8 cellular contexts compared by ENCODE assay signal in the genomic region with DNA sequence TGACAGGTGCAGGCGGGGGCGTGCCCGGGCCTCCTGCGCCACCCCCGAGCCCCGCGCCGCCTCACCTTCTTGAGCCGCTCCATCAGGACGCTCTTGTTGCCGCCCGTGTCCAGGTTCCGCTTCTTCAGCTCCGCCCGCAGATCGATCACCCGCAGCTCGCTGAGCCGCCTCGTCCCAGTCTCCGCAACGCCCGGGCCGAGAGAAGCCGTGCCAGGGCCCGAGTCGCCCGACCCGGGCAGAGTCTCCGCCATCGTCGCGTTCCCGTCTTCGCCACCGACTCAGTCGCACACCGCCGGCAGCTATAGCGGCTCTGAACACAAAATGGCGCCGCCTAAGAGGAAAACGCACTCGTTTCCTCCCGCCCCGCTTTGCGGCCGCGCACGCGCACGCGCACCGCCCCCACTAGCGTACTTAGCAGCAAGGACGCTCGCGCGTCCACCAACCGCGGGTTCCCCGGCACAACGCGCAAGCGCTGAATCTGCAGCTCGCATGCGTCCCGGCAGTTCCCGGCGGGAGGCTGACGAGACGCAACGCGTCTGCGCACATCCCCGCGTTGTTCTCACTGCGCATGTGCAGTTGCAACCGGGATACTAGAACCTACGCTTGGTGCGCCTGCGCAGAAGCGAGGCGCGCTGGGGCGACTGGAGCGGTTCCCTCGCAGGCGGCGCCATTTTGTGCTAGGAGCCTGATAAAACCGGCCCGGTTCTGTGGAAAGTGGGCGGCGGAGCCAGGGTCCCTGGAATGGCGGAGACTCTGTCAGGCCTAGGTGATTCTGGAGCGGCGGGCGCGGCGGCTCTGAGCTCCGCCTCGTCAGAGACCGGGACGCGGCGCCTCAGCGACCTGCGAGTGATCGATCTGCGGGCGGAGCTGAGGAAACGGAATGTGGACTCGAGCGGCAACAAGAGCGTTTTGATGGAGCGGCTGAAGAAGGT. TPM values are rescaled to one million over a fixed set of nuclear protein-coding genes. Genes with fewer than 3 reads are reported as not detected.
DNase-seq lines count a peak whose midpoint lies in the region; ATAC-seq and TF ChIP-seq lines count a peak whose summit lies in the region.

Gene SAFB, plus strand, starts transcription at position 619 of the 932 bp plus-strand sequence. Its CDS starts 123 bp downstream, at position 742.
Gene SAFB2, minus strand, starts transcription at position 312 of the 932 bp plus-strand sequence. Its CDS starts 61 bp downstream, at position 251.

- peak within 1 kb of the TSS; percentile 100 for H3K27ac Mint-ChIP-seq in neural progenitor cell

- peaks cover 56% of the 10 kb centered on the region for H4K20me1 ChIP-seq in neural progenitor cell (ENCODE audit: low read depth)

- H3K79me2 ChIP-seq in neural progenitor cell (ENCODE audit: low read depth), result peaks cover 97% of the 10 kb centered on the region

- H3K4me3 Mint-ChIP-seq in neural progenitor cell, result peak within 1 kb of the TSS; percentile 100

- no peaks in the 10 kb centered on the region for H3K9me3 ChIP-seq in neural progenitor cell (ENCODE audit: low read depth)

- no peak for TF ChIP-seq CTCF in foreskin keratinocyte (conservative IDR thresholded peaks at IDR 0.05)
- peak; percentile 2 for TF ChIP-seq CTCF in neural progenitor cell (IDR thresholded peaks at IDR 0.05)

- H3K4me1 Mint-ChIP-seq in neural progenitor cell, result peaks cover 48% of the 10 kb centered on the region

- H3K27me3 ChIP-seq in foreskin keratinocyte, result no peaks in the 10 kb centered on the region
- no peaks in the 10 kb centered on the region for H3K27me3 ChIP-seq in neural progenitor cell

- H3K36me3 Mint-ChIP-seq in neural progenitor cell, result peaks cover 41% of the 10 kb centered on the region

- peaks cover 4% of the 10 kb centered on the region for H3F3A ChIP-seq in neural progenitor cell (ENCODE audit: low read depth)

- CTCF ChIA-PET in HEK293T (lab: Yijun Ruan, JAX), result no interaction called here

- in situ Hi-C loops in SK-MEL-5 (cut with HindIII; ENCODE audit: low pct_unique_long_range_greater_than_20kb, low sequenced_read_pairs), result no loop called here

- H3K27me3 Mint-ChIP-seq in neural progenitor cell (ENCODE audit: insufficient read depth, low read depth), result peaks cover 10% of the 10 kb centered on the region

- H3K27ac ChIP-seq in foreskin keratinocyte, result peak within 1 kb of the TSS; percentile 66
- peak within 1 kb of the TSS; percentile 96 for H3K27ac ChIP-seq in neural progenitor cell

- H3K4me3 ChIP-seq in neural progenitor cell, result peak within 1 kb of the TSS; percentile 79

- peak within 1 kb of the TSS; percentile 98 for H3K9ac ChIP-seq in neural progenitor cell

- ATAC-seq in foreskin keratinocyte, result peak; percentile 91

- peaks cover 16% of the 10 kb centered on the region for H3K36me3 ChIP-seq in neural progenitor cell

- H3K4me1 ChIP-seq in foreskin keratinocyte (peaks cover 6% of the 10 kb centered on the region), neural progenitor cell (peaks cover 38% of the 10 kb centered on the region)

- POLR2A ChIA-PET in HEK293T (lab: Yijun Ruan, JAX), result interaction anchor here (0.8 to 1.9 kb wide), 20 partner anchors 8 to 97 kb away, joined by 3 to 11 read pairs (median 4); partner anchors contain the start of genes CATSPERD and LONP1

- H3K4me2 ChIP-seq in neural progenitor cell, result peak within 1 kb of the TSS; percentile 99

- peak within 1 kb of the TSS; percentile 85 for H2AFZ ChIP-seq in neural progenitor cell (replicated peaks)

- H3K9me3 Mint-ChIP-seq in neural progenitor cell, result no peaks in the 10 kb centered on the region

- peak; percentile 96 for DNase-seq in GF-D8 (lab: John Stamatoyannopoulos, UW)
- DNase-seq in HEK293T (ENCODE audit: extremely low spot score), result peak; percentile 99
- DNase-seq in MV-4-11 (lab: John Stamatoyannopoulos, UW), result peak; percentile 100
- DNase-seq in SK-MEL-5 (ENCODE audit: low read depth, low spot score), result peak; percentile 98
- DNase-seq in activated naive CD4-positive, alpha-beta T cell treated with Interleukin-2 at 50 U/mL for 16 hours, result peak; percentile 100
- peak; percentile 97 to 98 for DNase-seq in foreskin keratinocyte
- DNase-seq in neural progenitor cell (ENCODE audit: low spot score), result peak; percentile 100
- DNase-seq in stromal cell of bone marrow (ENCODE audit: low read depth), result peak; percentile 98

TF ChIP-seq in HEK293T, 16 proteins besides CTCF, POLR2A, EP300 and RAD21:
- 0 out of 2 replicates have a peak, but pooled peaks have one; percentile 23 for TF ChIP-seq ELF4 (IDR thresholded peaks at IDR 0.05)
- TF ChIP-seq L3MBTL2 (conservative IDR thresholded peaks at IDR 0.05), result 0 out of 2 replicates have a peak, but pooled peaks have one; percentile 12
- TF ChIP-seq CTBP1 (IDR thresholded peaks at IDR 0.05; ENCODE audit: borderline replicate concordance), result no peak

RNA-seq across cellular contexts. Expression of gene SAFB, which starts in this region (rescaled TPM):
- total RNA-seq in SK-MEL-5 (2014; rRNA removed; shearing (Covaris generic)), result 16.7 and 27.5 TPM in 2 replicates
- 58.3 and 81.4 TPM in 2 replicates for polyA plus RNA-seq in SK-MEL-5 (2015; cell fraction: cytosol; rRNA removed)
- polyA plus RNA-seq in SK-MEL-5 (2015; cell fraction: nucleus; rRNA removed), result 119 and 153 TPM in 2 replicates
- total RNA-seq in foreskin keratinocyte (50.4 and 71.0 TPM in 2 replicates), neural progenitor cell (ENCODE audit: low replicate concordance) (57.9 and 89.2 TPM in 2 replicates)
- polyA plus RNA-seq in foreskin keratinocyte, result 43.0 and 53.5 TPM in 2 replicates

RNA-seq across cellular contexts. Expression of gene SAFB2, which starts in this region (rescaled TPM):
- 10.9 and 18.9 TPM in 2 replicates for total RNA-seq in SK-MEL-5 (2014; rRNA removed; shearing (Covaris generic))
- 19.5 and 22.5 TPM in 2 replicates for polyA plus RNA-seq in SK-MEL-5 (2015; cell fraction: cytosol; rRNA removed)
- 73.0 and 111 TPM in 2 replicates for polyA plus RNA-seq in SK-MEL-5 (2015; cell fraction: nucleus; rRNA removed)
- total RNA-seq in foreskin keratinocyte (25.1 and 32.8 TPM in 2 replicates), neural progenitor cell (ENCODE audit: low replicate concordance) (45.2 and 53.3 TPM in 2 replicates)
- polyA plus RNA-seq in foreskin keratinocyte, result 27.3 and 30.9 TPM in 2 replicates

Comparison
In these comparisons a context has a peak if more than half of its experiments do, and no peak if none do; other contexts are left out.
1. Peak in every context shown above with its lines: DNase-seq, ATAC-seq, H3K4me3 ChIP-seq and H3K27ac ChIP-seq.